ENCODE assay signal across 8 cellular contexts in genomic region chr2:74334931-74335333, GRCh38. TPM values are rescaled to one million over a fixed set of nuclear protein-coding genes. Genes with fewer than 3 reads are reported as not detected.
A peak's percentile ranks its signal among the peaks of the same experiment; 100 is the strongest.
DNase-seq lines count a peak whose midpoint lies in the region; ATAC-seq and TF ChIP-seq lines count a peak whose summit lies in the region.

No MANE protein-coding gene starts in this region.

- no peaks in the 10 kb centered on the region for H3K36me3 Mint-ChIP-seq in activated naive CD4-positive, alpha-beta T cell treated with anti-CD3 and anti-CD28 coated beads for 36 hours (ENCODE audit: low read depth)
- H3K36me3 Mint-ChIP-seq in type B pancreatic cell, result no peaks in the 10 kb centered on the region

- no CpG with 5 or more reads among the region's 3 CpGs for WGBS in trophoblast cell (ENCODE audit: extremely low coverage, insufficient coverage, insufficient read length)

- H2AK5ac ChIP-seq in trophoblast cell (ENCODE audit: low read length), result no peak overlapping the region

- H3F3A ChIP-seq in Loucy (ENCODE audit: low read depth), result no peaks in the 10 kb centered on the region

- no peak overlapping the region for H4K8ac ChIP-seq in trophoblast cell (ENCODE audit: low read depth, low read length)

- no peaks in the 10 kb centered on the region for H3K9me3 Mint-ChIP-seq in activated naive CD4-positive, alpha-beta T cell treated with anti-CD3 and anti-CD28 coated beads for 36 hours
- no peaks in the 10 kb centered on the region for H3K9me3 Mint-ChIP-seq in type B pancreatic cell

- no peak overlapping the region for H3K27ac Mint-ChIP-seq in activated naive CD4-positive, alpha-beta T cell treated with anti-CD3 and anti-CD28 coated beads for 36 hours
- H3K27ac Mint-ChIP-seq in type B pancreatic cell, result no peak overlapping the region

- H3K79me2 ChIP-seq in Loucy (ENCODE audit: insufficient read depth, low read length) (no peaks in the 10 kb centered on the region), trophoblast cell (ENCODE audit: control insufficient read depth, insufficient read depth, low read length, poor library complexity) (no peaks in the 10 kb centered on the region)

- H3K4ac ChIP-seq in trophoblast cell (ENCODE audit: low read depth, low read length), result no peak overlapping the region

- ATAC-seq in SK-N-SH treated with all-trans-retinoic acid at 6 μM for 48 hours, result peak; percentile 97
- ATAC-seq in HG03139 (IDR thresholded peaks at IDR 0.05; ENCODE audit: unreplicated experiment), result no peak

- H4K91ac ChIP-seq in trophoblast cell (ENCODE audit: low read depth, low read length), result no peak overlapping the region

- H3K9ac ChIP-seq in Loucy (ENCODE audit: low read depth, low read length, poor library complexity, severe bottlenecking), result no peak overlapping the region
- H3K9ac ChIP-seq in trophoblast cell (ENCODE audit: low read length), result no peak overlapping the region

- H3K18ac ChIP-seq in trophoblast cell (ENCODE audit: low read length), result no peak overlapping the region

- H3K4me2 ChIP-seq in Loucy (ENCODE audit: low read depth, low read length, poor library complexity, severe bottlenecking), result no peak overlapping the region
- H3K4me2 ChIP-seq in trophoblast cell (ENCODE audit: low read length), result no peak overlapping the region

- H3K9me3 ChIP-seq in Loucy (ENCODE audit: insufficient read depth, low read depth, low read length) (no peaks in the 10 kb centered on the region), trophoblast cell (ENCODE audit: insufficient read depth, low read depth, low read length) (peaks cover 8% of the 10 kb centered on the region)

- no peaks in the 10 kb centered on the region for H3K27me3 Mint-ChIP-seq in activated naive CD4-positive, alpha-beta T cell treated with anti-CD3 and anti-CD28 coated beads for 36 hours (ENCODE audit: low read depth)
- no peaks in the 10 kb centered on the region for H3K27me3 Mint-ChIP-seq in type B pancreatic cell

- CTCF ChIA-PET in activated naive CD4-positive, alpha-beta T cell treated with anti-CD3 and anti-CD28 coated beads for 36 hours (lab: Charles Lee), result interaction anchor here (0.6 to 5.6 kb wide), 56 partner anchors 10 to 653 kb away, joined by 3 to 163 read pairs (median 5); partner anchors contain the start of genes MOB1A, MTHFD2 and STAMBP

- H2BK12ac ChIP-seq in trophoblast cell (ENCODE audit: low read length), result no peak overlapping the region

- no peak overlapping the region for H3K23ac ChIP-seq in trophoblast cell (ENCODE audit: low read length)

- DNase-seq in G401 (ENCODE audit: low spot score), result peak; percentile 92
- DNase-seq in activated naive CD4-positive, alpha-beta T cell treated with anti-CD3 and anti-CD28 coated beads for 36 hours, result peak; percentile 86
- DNase-seq in glomerular endothelial cell (ENCODE audit: extremely low read depth, low read depth, low spot score), result peak; percentile 12
- peak; percentile 49 to 87 for DNase-seq in trophoblast cell
- peak; percentile 84 for DNase-seq in type B pancreatic cell (ENCODE audit: extremely low spot score, unreplicated experiment)

- H3K4me3 ChIP-seq in Loucy (ENCODE audit: low read length, poor library complexity, severe bottlenecking), result no peak overlapping the region
- H3K4me3 ChIP-seq in trophoblast cell (ENCODE audit: low read depth, low read length), result no peak overlapping the region

- no peak overlapping the region for H2BK5ac ChIP-seq in trophoblast cell (ENCODE audit: low read depth, low read length, poor library complexity)

- in situ Hi-C loops in G401 (cut with HindIII; ENCODE audit: low sequenced_read_pairs), result no loop called here

- H3K79me1 ChIP-seq in trophoblast cell (ENCODE audit: low read length), result no peaks in the 10 kb centered on the region

- no peaks in the 10 kb centered on the region for H3K4me1 Mint-ChIP-seq in activated naive CD4-positive, alpha-beta T cell treated with anti-CD3 and anti-CD28 coated beads for 36 hours (ENCODE audit: low read depth)
- no peaks in the 10 kb centered on the region for H3K4me1 Mint-ChIP-seq in type B pancreatic cell (ENCODE audit: unreplicated experiment)

- H3K14ac ChIP-seq in trophoblast cell (ENCODE audit: low read length), result no peak overlapping the region

- H3K27me3 ChIP-seq in Loucy (ENCODE audit: insufficient read depth, low read length, poor library complexity, severe bottlenecking) (no peaks in the 10 kb centered on the region), trophoblast cell (ENCODE audit: insufficient read depth, low read length) (no peaks in the 10 kb centered on the region)

- intact Hi-C loops in activated naive CD4-positive, alpha-beta T cell treated with anti-CD3 and anti-CD28 coated beads for 36 hours (cut with micrococcal nuclease), result loop anchor here (1.0 to 10.0 kb wide), 7 partner anchors 58 to 511 kb away; partner anchors contain the start of gene BOLA3

- H3K4me1 ChIP-seq in Loucy (ENCODE audit: insufficient read depth, low read length, poor library complexity, severe bottlenecking) (no peaks in the 10 kb centered on the region), trophoblast cell (ENCODE audit: control insufficient read depth in 1 of 2, insufficient read depth in 2 of 2, low read length in 2 of 2) (no peaks in the 10 kb centered on the region)

- TF ChIP-seq CTCF in Loucy (conservative IDR thresholded peaks at IDR 0.05; ENCODE audit: low read length) (peak; percentile 82), type B pancreatic cell (conservative IDR thresholded peaks at IDR 0.05) (peak; percentile 94)

- H2AFZ ChIP-seq in Loucy (ENCODE audit: low read length) (no peak overlapping the region), trophoblast cell (ENCODE audit: insufficient read depth, low read length, poor library complexity) (no peak overlapping the region)

- H3K36me3 ChIP-seq in Loucy (ENCODE audit: insufficient read depth, low read length) (no peaks in the 10 kb centered on the region), trophoblast cell (ENCODE audit: control insufficient read depth in 1 of 2, insufficient read depth in 2 of 2, low read length in 2 of 2) (no peaks in the 10 kb centered on the region)

- no peak overlapping the region for H4K12ac ChIP-seq in trophoblast cell (ENCODE audit: low read depth, low read length)

- no peak overlapping the region for H3K4me3 Mint-ChIP-seq in activated naive CD4-positive, alpha-beta T cell treated with anti-CD3 and anti-CD28 coated beads for 36 hours
- H3K4me3 Mint-ChIP-seq in type B pancreatic cell, result no peak overlapping the region

- no peaks in the 10 kb centered on the region for H4K20me1 ChIP-seq in Loucy (ENCODE audit: insufficient read depth, low read length, poor library complexity, severe bottlenecking)

- no peak overlapping the region for H2BK120ac ChIP-seq in trophoblast cell (ENCODE audit: insufficient read depth, low read length, poor library complexity)

- H3K9me2 ChIP-seq in Loucy (replicated peaks; ENCODE audit: low read depth, low read length), result no peaks in the 10 kb centered on the region

- H3K27ac ChIP-seq in trophoblast cell (ENCODE audit: low read depth, low read length), result no peak overlapping the region

TF ChIP-seq in SK-N-SH treated with all-trans-retinoic acid at 6 μM for 48 hours, 23 proteins besides CTCF, POLR2A, EP300 and RAD21:
- TF ChIP-seq PPARA (CRISPR knock-in tag; IDR thresholded peaks at IDR 0.05; ENCODE audit: borderline replicate concordance) (no peak), ZNF70 (CRISPR knock-in tag; IDR thresholded peaks at IDR 0.05) (peak; percentile 94)

RNA-seq across cellular contexts. Expression of gene SLC4A5, which starts 8.3 kb away (rescaled TPM):
- total RNA-seq in G401 (2014; rRNA removed; shearing (Covaris generic)), result not detected in 2 replicates
- 1 to 10 TPM; 1.1 to 2.3 TPM for total RNA-seq in activated naive CD4-positive, alpha-beta T cell treated with anti-CD3 and anti-CD28 coated beads for 36 hours
- total RNA-seq in glomerular endothelial cell (0.10 and 0.18 TPM in 2 replicates), type B pancreatic cell (ENCODE audit: low replicate concordance) (1.5 and 6.4 TPM in 2 replicates)
- 0.48 and 0.65 TPM in 2 replicates for polyA plus RNA-seq in trophoblast cell (2013)

RNA-seq across cellular contexts. Expression of gene DCTN1, which starts 45.2 kb away (rescaled TPM):
- total RNA-seq in G401 (2014; rRNA removed; shearing (Covaris generic)), result 124 and 145 TPM in 2 replicates
- 10 to 100 TPM; 54.0 to 61.7 TPM for total RNA-seq in activated naive CD4-positive, alpha-beta T cell treated with anti-CD3 and anti-CD28 coated beads for 36 hours
- total RNA-seq in glomerular endothelial cell (152 and 167 TPM in 2 replicates), type B pancreatic cell (ENCODE audit: low replicate concordance) (120 and 165 TPM in 2 replicates)
- 155 and 165 TPM in 2 replicates for polyA plus RNA-seq in trophoblast cell (2013)

Comparison
In these comparisons a context has a peak if more than half of its experiments do, and no peak if none do; other contexts are left out.
1. DNase-seq: peak in every context shown above with its lines; median percentile 92 in G401; 86 in activated naive CD4-positive, alpha-beta T cell treated with anti-CD3 and anti-CD28 coated beads for 36 hours; 84 in type B pancreatic cell; 68 in trophoblast cell; 12 in glomerular endothelial cell.